Comparison of ENCODE assay signal across 8 cellular contexts in the genomic region with DNA sequence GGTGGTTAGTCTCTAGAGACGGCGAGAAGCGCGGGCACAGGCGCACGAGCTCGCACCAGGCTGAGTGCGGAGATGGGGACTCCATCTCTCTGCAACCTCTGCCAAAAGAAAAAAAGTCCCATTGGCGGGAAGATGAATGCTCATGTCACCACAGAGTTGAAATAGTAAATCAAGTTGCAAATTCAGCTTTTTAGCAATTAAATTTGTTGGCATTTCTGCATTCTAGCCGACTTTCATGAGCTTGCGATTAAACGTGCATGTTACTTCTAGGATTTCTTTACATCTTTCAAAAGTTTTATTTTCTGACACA. TPM values are rescaled to one million over a fixed set of nuclear protein-coding genes. Genes with fewer than 3 reads are reported as not detected.
DNase-seq lines count a peak whose midpoint lies in the region; ATAC-seq and TF ChIP-seq lines count a peak whose summit lies in the region.

No MANE protein-coding gene starts in this region.

- DNase-seq in NCI-H1436 (lab: John Stamatoyannopoulos, UW) (peak; percentile 57), NCI-H1436 treated with DMSO at 0.1 percent for 48 hours (lab: John Stamatoyannopoulos, UW) (no peak), T1000 (lab: John Stamatoyannopoulos, UW) (peak; percentile 28), fibroblast of gingiva (ENCODE audit: low read depth) (peak; percentile 29), omental fat pad (ENCODE audit: low spot score) (no peak), iPS-NIHi11 (ENCODE audit: low spot score) (no peak)

- ATAC-seq in GM21390 (IDR thresholded peaks at IDR 0.05; ENCODE audit: unreplicated experiment) (peak; percentile 44), HG03575 (IDR thresholded peaks at IDR 0.05; ENCODE audit: extremely low read depth, insufficient number of reproducible peaks, low FRiP score, unreplicated experiment) (peak; percentile 12), omental fat pad (ENCODE audit: low FRiP score) (peak; percentile 60)

- no peak for TF ChIP-seq CTCF in omental fat pad (IDR thresholded peaks at IDR 0.05)

RNA-seq across cellular contexts. Expression of a gene that starts 0.6 kb away (rescaled TPM):
- 1 to 10 TPM; 3.2 to 7.2 (median 4.5) TPM for total RNA-seq in omental fat pad

RNA-seq across cellular contexts. Expression of a gene that starts 18.6 kb away (rescaled TPM):
- 10 to 100 TPM in 3 of 4 donors, 1 to 10 TPM in 1; 7.0 to 24.9 (median 12.0) TPM for total RNA-seq in omental fat pad

RNA-seq across cellular contexts. Expression of a gene that starts 18.7 kb away (rescaled TPM):
- total RNA-seq in omental fat pad, result 10 to 100 TPM; 42.9 to 76.1 (median 48.5) TPM

Comparison
In these comparisons a context has a peak if more than half of its experiments do, and no peak if none do; other contexts are left out.
1. DNase-seq: peak in NCI-H1436 (single experiment), T1000 (single experiment) and fibroblast of gingiva (single experiment); none in NCI-H1436 treated with DMSO at 0.1 percent for 48 hours (single experiment), omental fat pad (single experiment) and iPS-NIHi11 (single experiment).
2. Peak in every context shown above with its lines, with median percentiles within 50 percentile points of each other: ATAC-seq.